12 cellular contexts compared by ENCODE assay signal in genomic region chr1:44664730-44665370, GRCh38. TPM values are rescaled to one million over a fixed set of nuclear protein-coding genes. Genes with fewer than 3 reads are reported as not detected.
A peak's percentile ranks its signal among the peaks of the same experiment; 100 is the strongest.
DNase-seq lines count a peak whose midpoint lies in the region; ATAC-seq and TF ChIP-seq lines count a peak whose summit lies in the region.
"Had no signal": no experiment of that assay in that cellular context is flagged by ENCODE, and none has a peak within 500 bp of the region (broad histone marks: within the 10 kb centered on the region; RNA-seq: fewer than 3 reads in every experiment).

No MANE protein-coding gene starts in this region.

- peak; percentile 41 for DNase-seq in GM10266 (ENCODE audit: extremely low spot score)
- peak; percentile 36 to 53 for DNase-seq in Kasumi-1 (lab: John Stamatoyannopoulos, UW)
- peak in 1 of 2 donors; percentile 19 for DNase-seq in activated naive CD4-positive, alpha-beta T cell treated with anti-CD3 and anti-CD28 coated beads, Interleukin-2, amount 50 U/mL, for 72 hours (ENCODE audit: low spot score in 2 of 2)
- peak; percentile 49 for DNase-seq in stimulated activated CD4-positive, alpha-beta T cell treated with anti-CD3 and anti-CD28 coated beads, Interleukin-4, amount 100 ng/mL, for 1 hour
- no peak for DNase-seq in central memory CD4-positive, alpha-beta T cell
- no peak for DNase-seq in tibial artery
- no peak for DNase-seq in D341Med (ENCODE audit: low spot score)
- DNase-seq: psoas muscle, T-helper 9 cell had no signal

- H3K9me3 Mint-ChIP-seq in activated naive CD4-positive, alpha-beta T cell treated with anti-CD3 and anti-CD28 coated beads, Interleukin-2, amount 50 U/mL, for 72 hours, result no peaks in the 10 kb centered on the region
- H3K9me3 Mint-ChIP-seq: CD14-positive monocyte had no signal

- no peak overlapping the region for H3K4me3 ChIP-seq in tibial artery
- H3K4me3 ChIP-seq: psoas muscle had no signal

- H3K36me3 Mint-ChIP-seq in activated naive CD4-positive, alpha-beta T cell treated with anti-CD3 and anti-CD28 coated beads, Interleukin-2, amount 50 U/mL, for 72 hours, result no peaks in the 10 kb centered on the region

- intact Hi-C loops in tibial artery (cut with DNase I; ENCODE audit: low total_unique reads), result no loop called here

- H3K27ac Mint-ChIP-seq in activated naive CD4-positive, alpha-beta T cell treated with anti-CD3 and anti-CD28 coated beads, Interleukin-2, amount 50 U/mL, for 72 hours, result peak overlapping the region in 1 of 2 donors; percentile 66

- no peaks in the 10 kb centered on the region for H3K36me3 ChIP-seq in tibial artery

- H3K4me1 ChIP-seq in tibial artery, result peaks cover 0 to 7% (median 0%) of the 10 kb centered on the region in 4 donors
- H3K4me1 ChIP-seq: psoas muscle had no signal

- peak; percentile 86 to 89 for ATAC-seq in activated naive CD4-positive, alpha-beta T cell treated with anti-CD3 and anti-CD28 coated beads, Interleukin-2, amount 50 U/mL, for 72 hours
- no peak for ATAC-seq in HG02763 (IDR thresholded peaks at IDR 0.05; ENCODE audit: unreplicated experiment)
- ATAC-seq: psoas muscle had no signal

- no peak overlapping the region for H3K27ac ChIP-seq in tibial artery
- H3K27ac ChIP-seq: psoas muscle had no signal

- H3K27me3 ChIP-seq in tibial artery, result no peaks in the 10 kb centered on the region

- H3K9me3 ChIP-seq in tibial artery, result no peaks in the 10 kb centered on the region
- H3K9me3 ChIP-seq: psoas muscle had no signal

- TF ChIP-seq CTCF in GM10266 (IDR thresholded peaks at IDR 0.05; ENCODE audit: control insufficient read depth, insufficient read depth, low read depth, missing control alignments) (no peak), tibial artery (IDR thresholded peaks at IDR 0.05) (no peak)

RNA-seq across cellular contexts. Expression of gene TMEM53, which starts 9.4 kb away (rescaled TPM):
- total RNA-seq in activated naive CD4-positive, alpha-beta T cell treated with anti-CD3 and anti-CD28 coated beads, Interleukin-2, amount 50 U/mL, for 72 hours, result 1 to 10 TPM; 4.4 to 5.2 TPM

RNA-seq across cellular contexts. Expression of gene ARMH1, which starts 9.7 kb away (rescaled TPM):
- 100 to 1,000 TPM; 102 to 155 TPM for total RNA-seq in activated naive CD4-positive, alpha-beta T cell treated with anti-CD3 and anti-CD28 coated beads, Interleukin-2, amount 50 U/mL, for 72 hours
- total RNA-seq: LHCN-M2 had no signal

Comparison
In these comparisons a context has a peak if more than half of its experiments do, and no peak if none do; other contexts are left out.
1. DNase-seq: peak in GM10266 (single experiment), Kasumi-1 (2 of 2) and stimulated activated CD4-positive, alpha-beta T cell treated with anti-CD3 and anti-CD28 coated beads, Interleukin-4, amount 100 ng/mL, for 1 hour (single experiment); none in central memory CD4-positive, alpha-beta T cell (single experiment), tibial artery (0 of 2) and D341Med (single experiment).